Comparison of ENCODE assay signal across 20 cellular contexts in genomic region chr4:113311047-113311446, GRCh38.
"Had no signal": no experiment of that assay in that cellular context is flagged by ENCODE, and none has a peak within 500 bp of the region (broad histone marks: within the 10 kb centered on the region; RNA-seq: fewer than 3 reads in every experiment).

No MANE protein-coding gene starts in this region.

- H3K27ac Mint-ChIP-seq: activated CD4-positive, alpha-beta T cell treated with anti-CD3 and anti-CD28 coated beads, Interleukin-2, amount 10 ng/mL, durations not matched to agents 24 days and 14 days; activated naive CD8-positive, alpha-beta T cell; activated T-cell treated with anti-CD3 and anti-CD28 coated beads, Interleukin-2, amount 50 U/mL, for 72 hours; brain; effector memory CD8-positive, alpha-beta T cell; nephron progenitor cell; progenitor cell of endocrine pancreas; stimulated activated naive CD8-positive, alpha-beta T cell treated with anti-CD3 and anti-CD28 coated beads, Interleukin-15, Interleukin-2, amounts not matched to agents 100 ng/mL and 50 ng/mL, for 24 hours; T-helper 17 cell; type B pancreatic cell; WTC11 had no signal

- ATAC-seq: activated T-cell treated with anti-CD3 and anti-CD28 coated beads, Interleukin-2, amount 50 U/mL, for 72 hours; effector memory CD8-positive, alpha-beta T cell; right cardiac atrium; T-helper 17 cell; WTC11 had no signal

- H3K27me3 Mint-ChIP-seq: brain; effector memory CD8-positive, alpha-beta T cell; progenitor cell of endocrine pancreas; type B pancreatic cell had no signal

- H3K36me3 Mint-ChIP-seq: activated naive CD8-positive, alpha-beta T cell; type B pancreatic cell had no signal

- H3K36me3 ChIP-seq: suprapubic skin had no signal

- H3K27ac ChIP-seq: suprapubic skin had no signal

- DNase-seq: activated CD4-positive, alpha-beta T cell treated with anti-CD3 and anti-CD28 coated beads, Interleukin-2, amount 10 ng/mL, durations not matched to agents 24 days and 14 days; activated CD8-positive, alpha-beta memory T cell treated with anti-CD3 and anti-CD28 coated beads, Interleukin-2, amount 50 U/mL, for 48 hours; activated gamma-delta T cell treated with Interleukin-2 at 50 U/mL for 16 hours; activated T-cell treated with anti-CD3 and anti-CD28 coated beads, Interleukin-2, amount 50 U/mL, for 72 hours; effector memory CD8-positive, alpha-beta T cell; erythroblast; hippocampal formation; nephron progenitor cell; occipital lobe; right cardiac atrium; small intestine; T-helper 17 cell had no signal

- H3K9me3 ChIP-seq: suprapubic skin had no signal

- H3K4me3 Mint-ChIP-seq: activated CD4-positive, alpha-beta T cell treated with anti-CD3 and anti-CD28 coated beads, Interleukin-2, amount 10 ng/mL, durations not matched to agents 24 days and 14 days; activated naive CD8-positive, alpha-beta T cell; activated T-cell treated with anti-CD3 and anti-CD28 coated beads, Interleukin-2, amount 50 U/mL, for 72 hours; brain; effector memory CD8-positive, alpha-beta T cell; nephron progenitor cell; stimulated activated naive CD8-positive, alpha-beta T cell treated with anti-CD3 and anti-CD28 coated beads, Interleukin-15, Interleukin-2, amounts not matched to agents 100 ng/mL and 50 ng/mL, for 24 hours; T-helper 17 cell; type B pancreatic cell; WTC11 had no signal

- H3K4me3 ChIP-seq: suprapubic skin had no signal

- H3K9me3 Mint-ChIP-seq: activated CD4-positive, alpha-beta T cell treated with anti-CD3 and anti-CD28 coated beads, Interleukin-2, amount 10 ng/mL, durations not matched to agents 24 days and 14 days; activated T-cell treated with anti-CD3 and anti-CD28 coated beads, Interleukin-2, amount 50 U/mL, for 72 hours; brain; effector memory CD8-positive, alpha-beta T cell; nephron progenitor cell; stimulated activated naive CD8-positive, alpha-beta T cell treated with anti-CD3 and anti-CD28 coated beads, Interleukin-15, Interleukin-2, amounts not matched to agents 100 ng/mL and 50 ng/mL, for 24 hours; type B pancreatic cell; WTC11 had no signal

- H3K4me1 Mint-ChIP-seq: activated CD4-positive, alpha-beta T cell treated with anti-CD3 and anti-CD28 coated beads, Interleukin-2, amount 10 ng/mL, durations not matched to agents 24 days and 14 days; nephron progenitor cell had no signal

- FAIRE-seq: small intestine, TTC549 had no signal

- H3K27me3 ChIP-seq: suprapubic skin had no signal
